1 cellular context compared by ENCODE assay signal in the genomic region with DNA sequence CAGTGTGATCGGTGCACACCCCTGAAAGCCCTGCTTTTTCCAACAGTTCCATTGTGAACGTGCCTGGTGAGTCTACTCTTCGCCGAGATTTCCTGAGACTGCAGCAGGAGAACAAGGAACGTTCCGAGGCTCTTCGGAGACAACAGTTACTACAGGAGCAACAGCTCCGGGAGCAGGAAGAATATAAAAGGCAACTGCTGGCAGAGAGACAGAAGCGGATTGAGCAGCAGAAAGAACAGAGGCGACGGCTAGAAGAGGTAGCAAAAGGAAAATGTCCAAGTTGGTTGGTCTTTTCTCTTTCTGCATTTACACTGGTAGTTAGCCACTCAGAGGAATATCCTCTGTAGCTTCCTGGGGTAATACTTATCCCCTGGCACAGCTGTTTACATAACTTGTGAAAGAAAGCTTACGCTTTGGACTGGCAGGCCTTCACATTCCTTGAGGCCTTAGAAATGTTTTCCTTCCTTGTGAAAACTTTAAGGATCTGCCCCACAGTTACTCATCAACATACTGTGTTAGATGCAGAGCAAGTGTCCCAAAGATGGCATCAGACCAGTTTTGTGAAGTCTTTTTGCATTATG.
TF ChIP-seq lines count a peak whose summit lies in the region.

No MANE protein-coding gene starts in this region.

TF ChIP-seq in endothelial cell of umbilical vein, 7 proteins besides CTCF, POLR2A, EP300 and RAD21 (continued from another document):
- no peak for TF ChIP-seq MYC (IDR thresholded peaks at IDR 0.05; ENCODE audit: low read depth, low read length)
- TF ChIP-seq, protein P1, sequence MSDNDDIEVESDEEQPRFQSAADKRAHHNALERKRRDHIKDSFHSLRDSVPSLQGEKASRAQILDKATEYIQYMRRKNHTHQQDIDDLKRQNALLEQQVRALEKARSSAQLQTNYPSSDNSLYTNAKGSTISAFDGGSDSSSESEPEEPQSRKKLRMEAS (IDR thresholded peaks at IDR 0.05; ENCODE audit: insufficient read depth, insufficient read length), result no peak
- peak; percentile 17 for TF ChIP-seq GATA2 (IDR thresholded peaks at IDR 0.05; ENCODE audit: insufficient read depth, insufficient read length, low read depth, low read length)
- TF ChIP-seq EZH2 (IDR thresholded peaks at IDR 0.05; ENCODE audit: borderline replicate concordance, low read depth, low read length, severe bottlenecking), result no peak
